Comparison of ENCODE assay signal across 11 cellular contexts in genomic region chr16:71460246-71460645, GRCh38. TPM values are rescaled to one million over a fixed set of nuclear protein-coding genes. Genes with fewer than 3 reads are reported as not detected.
A peak's percentile ranks its signal among the peaks of the same experiment; 100 is the strongest.
DNase-seq lines count a peak whose midpoint lies in the region; FAIRE-seq and TF ChIP-seq lines count a peak whose summit lies in the region.
"Had no signal": no experiment of that assay in that cellular context is flagged by ENCODE, and none has a peak within 500 bp of the region (broad histone marks: within the 10 kb centered on the region; RNA-seq: fewer than 3 reads in every experiment).

No MANE protein-coding gene starts in this region.

- H3K79me2 ChIP-seq in OCI-LY1 (ENCODE audit: insufficient read depth, low read length), result 0 out of 2 replicates have a peak, but pooled peaks cover 12% of the 10 kb centered on the region
- peaks cover 32% of the 10 kb centered on the region for H3K79me2 ChIP-seq in neural progenitor cell (ENCODE audit: low read depth)

- peaks cover 8% of the 10 kb centered on the region for H3K36me3 Mint-ChIP-seq in neural progenitor cell

- DNase-seq in Daoy (ENCODE audit: low read depth) (peak; percentile 31), epidermal melanocyte (ENCODE audit: insufficient read length, low spot score) (peak; percentile 64), neural progenitor cell (ENCODE audit: low spot score) (no peak), GM12891 (ENCODE audit: insufficient read length, low spot score) (no peak), activated gamma-delta T cell (lab: John Stamatoyannopoulos, UW) (no peak), D721Med (ENCODE audit: insufficient read length, low spot score) (no peak)
- DNase-seq in stimulated activated CD4-positive, alpha-beta T cell treated with anti-CD3 and anti-CD28 coated beads, Interleukin-2, amount 100 ng/mL, for 24 hours, result no peak
- DNase-seq: NCI-H187, Right ventricle myocardium superior, small intestine had no signal

- no peak for TF ChIP-seq CTCF in OCI-LY1 (IDR thresholded peaks at IDR 0.05; ENCODE audit: low read length)
- TF ChIP-seq CTCF in neural progenitor cell (IDR thresholded peaks at IDR 0.05), result no peak
- no peak for TF ChIP-seq CTCF in D721Med (IDR thresholded peaks at IDR 0.05; ENCODE audit: insufficient read depth, missing control alignments)

- H3K36me3 ChIP-seq in OCI-LY1 (ENCODE audit: insufficient read depth, low read length) (peaks cover 14% of the 10 kb centered on the region), neural progenitor cell (no peaks in the 10 kb centered on the region)

- H3K9me3 ChIP-seq in OCI-LY1 (ENCODE audit: low read length), result no peaks in the 10 kb centered on the region
- no peaks in the 10 kb centered on the region for H3K9me3 ChIP-seq in neural progenitor cell (ENCODE audit: low read depth)

- H2AFZ ChIP-seq in OCI-LY1 (ENCODE audit: low read length) (no peak overlapping the region), neural progenitor cell (replicated peaks) (no peak overlapping the region)

- FAIRE-seq in GM12891 (lab: Jason Lieb, UNC) (no peak), D721Med (lab: Jason Lieb, UNC) (no peak)
- FAIRE-seq: small intestine had no signal

- TF ChIP-seq POLR2A in GM12891 (IDR thresholded peaks at IDR 0.05; ENCODE audit: low read depth, low read length), result no peak

- H3K4me1 Mint-ChIP-seq in neural progenitor cell, result peaks cover 26% of the 10 kb centered on the region

- peak overlapping the region; percentile 97; the same call in 1 of the 2 replicates for H3K4me2 ChIP-seq in OCI-LY1 (ENCODE audit: low read length)
- H3K4me2 ChIP-seq in neural progenitor cell, result peak overlapping the region; percentile 100

- no peaks in the 10 kb centered on the region for H3F3A ChIP-seq in OCI-LY1 (ENCODE audit: insufficient read depth, low read length)
- H3F3A ChIP-seq in neural progenitor cell (ENCODE audit: low read depth), result no peaks in the 10 kb centered on the region

- peak overlapping the region; percentile 46 for H3K4me3 Mint-ChIP-seq in neural progenitor cell

- H3K4me1 ChIP-seq in OCI-LY1 (ENCODE audit: insufficient read depth, low read length, severe bottlenecking), result peaks cover 21% of the 10 kb centered on the region
- H3K4me1 ChIP-seq in neural progenitor cell, result peaks cover 7% of the 10 kb centered on the region

- H3K27me3 Mint-ChIP-seq in neural progenitor cell (ENCODE audit: insufficient read depth, low read depth), result no peaks in the 10 kb centered on the region

- H3K4me3 ChIP-seq in OCI-LY1 (ENCODE audit: low read depth, low read length, poor library complexity, severe bottlenecking) (no peak overlapping the region), neural progenitor cell (no peak overlapping the region)

- no peak overlapping the region for H3K27ac ChIP-seq in OCI-LY1 (ENCODE audit: low read depth, low read length, poor library complexity, severe bottlenecking)
- no peak overlapping the region for H3K27ac ChIP-seq in neural progenitor cell

- H3K27ac Mint-ChIP-seq in neural progenitor cell, result no peak overlapping the region

- no peaks in the 10 kb centered on the region for H3K9me3 Mint-ChIP-seq in neural progenitor cell

- H4K20me1 ChIP-seq in OCI-LY1 (ENCODE audit: insufficient read depth, low read length) (no peaks in the 10 kb centered on the region), neural progenitor cell (ENCODE audit: low read depth) (no peaks in the 10 kb centered on the region)

- no peaks in the 10 kb centered on the region for H3K27me3 ChIP-seq in OCI-LY1 (ENCODE audit: insufficient read depth, low read length)
- no peaks in the 10 kb centered on the region for H3K27me3 ChIP-seq in neural progenitor cell

- H3K9ac ChIP-seq in OCI-LY1 (ENCODE audit: low read length) (no peak overlapping the region), neural progenitor cell (no peak overlapping the region)

- no peaks in the 10 kb centered on the region for H3K9me2 ChIP-seq in OCI-LY1 (ENCODE audit: low read depth, low read length)

TF ChIP-seq in GM12891, 5 proteins besides CTCF, POLR2A, EP300 and RAD21:
- TF ChIP-seq TAF1 (IDR thresholded peaks at IDR 0.05; ENCODE audit: low read depth, low read length) (no peak), SPI1 (IDR thresholded peaks at IDR 0.05; ENCODE audit: low read depth, low read length) (no peak), POU2F2 (IDR thresholded peaks at IDR 0.05; ENCODE audit: low read depth, low read length) (no peak), PAX5 (IDR thresholded peaks at IDR 0.05; ENCODE audit: insufficient read depth, low read length, severe bottlenecking) (no peak), POLR2AphosphoS5 (IDR thresholded peaks at IDR 0.05; ENCODE audit: low read depth, low read length) (no peak)

RNA-seq across cellular contexts. Expression of gene ZNF23, which starts 1.8 kb away (rescaled TPM):
- total RNA-seq in Daoy (2014; rRNA removed; shearing (Covaris generic)), result 9.6 and 11.5 TPM in 2 replicates
- 13.8 and 18.2 TPM in 2 replicates for total RNA-seq in neural progenitor cell (ENCODE audit: low replicate concordance)
- polyA plus RNA-seq in GM12891 (2012; ENCODE audit: low read depth, missing spikeins), result 5.0 TPM

RNA-seq across cellular contexts. Expression of gene TLE7, which starts 18.4 kb away (rescaled TPM):
- not detected in 2 replicates for total RNA-seq in Daoy (2014; rRNA removed; shearing (Covaris generic))
- not detected in 2 replicates for total RNA-seq in neural progenitor cell (ENCODE audit: low replicate concordance)
- polyA plus RNA-seq in GM12891 (2012; ENCODE audit: low read depth, missing spikeins), result not detected
- total RNA-seq: Right ventricle myocardium superior had no signal
- polyA plus RNA-seq: small intestine had no signal

RNA-seq across cellular contexts. Expression of gene ZNF19, which starts 28.9 kb away (rescaled TPM):
- total RNA-seq in Daoy (2014; rRNA removed; shearing (Covaris generic)), result 1.6 and 2.1 TPM in 2 replicates
- total RNA-seq in neural progenitor cell (ENCODE audit: low replicate concordance), result 10.3 and 13.9 TPM in 2 replicates
- 1.2 TPM for polyA plus RNA-seq in GM12891 (2012; ENCODE audit: low read depth, missing spikeins)

Comparison
In these comparisons a context has a peak if more than half of its experiments do, and no peak if none do; other contexts are left out.
1. DNase-seq: peak in Daoy (single experiment) and epidermal melanocyte (single experiment); none in neural progenitor cell (single experiment), stimulated activated CD4-positive, alpha-beta T cell treated with anti-CD3 and anti-CD28 coated beads, Interleukin-2, amount 100 ng/mL, for 24 hours (0 of 2), GM12891 (single experiment), activated gamma-delta T cell (single experiment) and D721Med (single experiment).